ENCODE assay signal across 8 cellular contexts in the genomic region with DNA sequence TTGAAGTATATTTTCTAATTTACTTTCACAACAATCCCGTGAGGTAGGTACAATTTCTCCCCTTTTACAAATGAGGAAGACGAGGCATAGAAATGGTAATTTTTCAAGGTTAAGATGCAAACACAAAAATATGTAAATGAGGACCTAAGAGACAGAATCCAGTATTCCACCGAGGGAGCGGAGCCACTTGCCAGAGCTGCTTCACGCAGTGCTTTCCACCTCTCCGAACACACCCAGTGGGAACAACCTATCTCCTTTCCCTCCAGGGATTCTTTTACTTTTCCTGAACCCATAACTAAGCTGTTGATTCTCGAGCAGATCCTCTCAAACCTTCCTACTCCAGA. TPM values are rescaled to one million over a fixed set of nuclear protein-coding genes. Genes with fewer than 3 reads are reported as not detected.
DNase-seq lines count a peak whose midpoint lies in the region; ATAC-seq, FAIRE-seq and TF ChIP-seq lines count a peak whose summit lies in the region.

No MANE protein-coding gene starts in this region.

- TF ChIP-seq POLR2A in heart left ventricle (IDR thresholded peaks at IDR 0.05), result no peak

- ATAC-seq in heart left ventricle, result peak in 2 of 4 donors; percentile 16 to 29
- ATAC-seq in Right ventricle myocardium inferior, result no peak
- ATAC-seq in HG02870 (IDR thresholded peaks at IDR 0.05; ENCODE audit: unreplicated experiment), result no peak
- ATAC-seq in GM21526 (IDR thresholded peaks at IDR 0.05; ENCODE audit: low FRiP score, unreplicated experiment), result no peak

- no peak for FAIRE-seq in bronchial epithelial cell (lab: Jason Lieb, UNC)

- H3K4me3 ChIP-seq in heart left ventricle (peak overlapping the region; percentile 58 to 96 (median 88)), bronchial epithelial cell (ENCODE audit: low read depth, low read length) (peak overlapping the region; percentile 81)

- DNase-seq in heart left ventricle (no peak), Right ventricle myocardium inferior (ENCODE audit: missing footprints) (no peak), bronchial epithelial cell (ENCODE audit: low read depth) (no peak), midbrain (lab: John Stamatoyannopoulos, UW) (peak; percentile 35), A172 (ENCODE audit: low spot score) (no peak), RPMI8226 (no peak)

- peaks cover 0 to 54% (median 15%) of the 10 kb centered on the region in 12 donors for H3K4me1 ChIP-seq in heart left ventricle

- H3K36me3 ChIP-seq in heart left ventricle, result no peaks in the 10 kb centered on the region
- no peaks in the 10 kb centered on the region for H3K36me3 ChIP-seq in bronchial epithelial cell (ENCODE audit: control insufficient read depth, insufficient read depth, low read length)

- 14 to 18% (median 17%) methylated on average over 7 of the region's 7 CpGs for WGBS in heart left ventricle, 4 donors

- H3K9me3 ChIP-seq in heart left ventricle, result no peaks in the 10 kb centered on the region

- intact Hi-C loops in heart left ventricle (cut with DNase I) (loop anchor here in 2 of 10 donors (5.0 to 10.0 kb wide), 4 partner anchors 143 to 447 kb away; partner anchors contain the start of gene PSMC6 (in 1 of the 2)), Right ventricle myocardium inferior (cut with DNase I) (loop anchor here (10.0 kb wide), 1 partner anchor 143 kb away; no protein-coding TSS in a partner anchor)

- H3K27ac ChIP-seq in heart left ventricle, result peak overlapping the region in 6 of 12 donors; percentile 86 to 95 (median 90)

- no peak for TF ChIP-seq CTCF in heart left ventricle (IDR thresholded peaks at IDR 0.05)
- TF ChIP-seq CTCF in bronchial epithelial cell (IDR thresholded peaks at IDR 0.05; ENCODE audit: insufficient read depth, low read length, severe bottlenecking), result no peak

- H3K27me3 ChIP-seq in heart left ventricle, result no peaks in the 10 kb centered on the region
- no peaks in the 10 kb centered on the region for H3K27me3 ChIP-seq in bronchial epithelial cell (ENCODE audit: control insufficient read depth, insufficient read depth, low read length)

RNA-seq across cellular contexts. Expression of gene DDHD1, which starts 1.6 kb away (rescaled TPM):
- total RNA-seq in heart left ventricle (10 to 100 TPM in 2 of 9 donors, 1 to 10 TPM in 7; 5.9 to 12.1 (median 7.8) TPM), Right ventricle myocardium inferior (6.7 TPM), bronchial epithelial cell (5.3 and 6.8 TPM in 2 replicates)
- polyA plus RNA-seq in heart left ventricle, result 1 to 10 TPM; 3.5 TPM
- total RNA-seq in A172 (2014; rRNA removed; shearing (Covaris generic)), result 8.0 and 8.5 TPM in 2 replicates
